Comparison of ENCODE assay signal across 8 cellular contexts in the genomic region with DNA sequence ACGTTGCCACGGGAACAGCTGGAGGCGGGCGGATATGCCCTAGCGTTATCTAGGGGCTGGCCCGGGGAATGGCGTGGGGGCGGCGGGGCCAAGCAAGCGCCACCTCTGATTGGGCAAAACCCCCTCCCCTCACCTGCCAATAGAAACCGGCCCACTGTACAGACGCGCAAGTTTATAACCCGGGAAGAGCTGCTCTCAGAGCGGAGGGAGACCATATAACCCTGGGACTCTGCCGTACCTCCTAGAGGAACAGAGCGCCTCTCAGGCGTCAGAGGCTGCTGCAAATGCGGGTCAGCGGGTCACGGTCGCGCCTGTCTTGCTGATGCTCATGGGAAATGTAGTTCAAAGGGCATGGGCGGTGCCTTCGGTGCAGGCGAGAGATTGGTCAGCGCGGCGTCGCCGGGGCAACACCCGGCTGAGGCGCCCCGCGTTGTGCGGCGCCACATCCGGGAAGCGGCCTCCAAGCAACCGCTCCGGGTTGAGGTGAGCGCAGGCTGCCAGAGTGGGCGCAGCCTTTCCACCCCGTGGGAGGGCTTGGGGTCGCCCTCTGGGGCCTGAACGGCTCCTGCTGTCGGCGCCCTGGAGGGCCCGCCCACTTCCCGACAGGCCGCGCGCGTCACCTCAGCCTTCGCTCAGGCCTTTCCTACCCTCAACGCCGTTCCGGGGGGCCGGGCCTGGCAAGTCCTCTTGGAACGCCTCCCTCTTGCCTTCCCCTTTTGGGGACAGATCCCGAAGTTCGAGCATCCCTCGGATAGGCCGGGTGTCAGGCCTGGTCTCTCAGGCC.
A peak's percentile ranks its signal among the peaks of the same experiment; 100 is the strongest.
DNase-seq lines count a peak whose midpoint lies in the region; ATAC-seq and TF ChIP-seq lines count a peak whose summit lies in the region.

A gene (plus strand): TSS at position 639 of the 784 bp plus-strand sequence. CDS start 867 bp downstream, outside the sequence.

- DNase-seq in AG09319 (ENCODE audit: extremely low read depth, low read depth) (peak; percentile 88), NCI-H345 (lab: John Stamatoyannopoulos, UW) (peak; percentile 89), inferior parietal cortex (ENCODE audit: extremely low spot score) (peak; percentile 96), smooth muscle cell of the brain vasculature (ENCODE audit: low read depth, low spot score) (peak; percentile 92)
- DNase-seq in activated CD4-positive, CD25-positive, alpha-beta regulatory T cell (lab: John Stamatoyannopoulos, UW) = peak; percentile 81 to 94 (median 90)
- peak; percentile 97 for DNase-seq in central memory CD4-positive, alpha-beta T cell

- TF ChIP-seq CTCF in AG09319 (IDR thresholded peaks at IDR 0.05; ENCODE audit: low read depth, low read length) = no peak; the same call in 1 of the 2 replicates

- ATAC-seq in GM19025 (IDR thresholded peaks at IDR 0.05; ENCODE audit: low read depth, unreplicated experiment) = peak; percentile 85
- peak; percentile 81 for ATAC-seq in HG03280 (IDR thresholded peaks at IDR 0.05; ENCODE audit: unreplicated experiment)

Comparison
In these comparisons a context has a peak if more than half of its experiments do, and no peak if none do; other contexts are left out.
1. Peak in every context shown above with its lines: DNase-seq and ATAC-seq.